Comparison of ENCODE assay signal across 1 cellular context in the genomic region with DNA sequence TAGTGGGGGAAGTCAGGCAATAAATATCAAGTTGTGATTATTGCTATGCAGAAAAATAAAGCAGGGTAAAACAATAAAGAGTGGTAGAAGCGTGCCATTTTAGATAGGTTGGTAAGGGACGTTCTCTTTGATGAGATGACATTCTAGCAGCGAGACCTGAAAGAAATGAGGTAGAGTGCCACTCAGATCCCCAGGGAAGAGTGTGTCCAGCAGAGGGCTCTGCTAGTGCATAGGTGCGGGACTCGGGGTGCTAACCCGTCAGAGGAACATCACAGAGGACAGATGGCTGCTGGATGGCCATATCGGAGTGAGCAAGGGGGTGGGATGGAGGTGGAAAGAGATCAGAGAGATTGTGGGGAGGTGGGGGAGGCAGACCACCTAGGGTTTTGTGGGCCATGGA.
TF ChIP-seq lines count a peak whose summit lies in the region.

No MANE protein-coding gene starts in this region.

TF ChIP-seq in HEK293, 187 proteins besides CTCF, POLR2A, EP300 and RAD21 (continued from another document):
- TF ChIP-seq, protein P1, sequence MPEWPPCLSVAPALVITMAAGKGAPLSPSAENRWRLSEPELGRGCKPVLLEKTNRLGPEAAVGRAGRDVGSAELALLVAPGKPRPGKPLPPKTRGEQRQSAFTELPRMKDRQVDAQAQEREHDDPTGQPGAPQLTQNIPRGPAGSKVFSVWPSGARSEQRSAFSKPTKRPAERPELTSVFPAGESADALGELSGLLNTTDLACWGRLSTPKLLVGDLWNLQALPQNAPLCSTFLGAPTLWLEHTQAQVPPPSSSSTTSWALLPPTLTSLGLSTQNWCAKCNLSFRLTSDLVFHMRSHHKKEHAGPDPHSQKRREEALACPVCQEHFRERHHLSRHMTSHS (tag by site-specific recombination; IDR thresholded peaks at IDR 0.05), result no peak
- no peak for TF ChIP-seq ZNF561 (tag by site-specific recombination; IDR thresholded peaks at IDR 0.05; ENCODE audit: borderline replicate concordance)
- TF ChIP-seq ZNF660 (tag by site-specific recombination; IDR thresholded peaks at IDR 0.05), result no peak
- TF ChIP-seq ZFHX2 (tag by site-specific recombination; conservative IDR thresholded peaks at IDR 0.05), result no peak
- TF ChIP-seq, protein P2, sequence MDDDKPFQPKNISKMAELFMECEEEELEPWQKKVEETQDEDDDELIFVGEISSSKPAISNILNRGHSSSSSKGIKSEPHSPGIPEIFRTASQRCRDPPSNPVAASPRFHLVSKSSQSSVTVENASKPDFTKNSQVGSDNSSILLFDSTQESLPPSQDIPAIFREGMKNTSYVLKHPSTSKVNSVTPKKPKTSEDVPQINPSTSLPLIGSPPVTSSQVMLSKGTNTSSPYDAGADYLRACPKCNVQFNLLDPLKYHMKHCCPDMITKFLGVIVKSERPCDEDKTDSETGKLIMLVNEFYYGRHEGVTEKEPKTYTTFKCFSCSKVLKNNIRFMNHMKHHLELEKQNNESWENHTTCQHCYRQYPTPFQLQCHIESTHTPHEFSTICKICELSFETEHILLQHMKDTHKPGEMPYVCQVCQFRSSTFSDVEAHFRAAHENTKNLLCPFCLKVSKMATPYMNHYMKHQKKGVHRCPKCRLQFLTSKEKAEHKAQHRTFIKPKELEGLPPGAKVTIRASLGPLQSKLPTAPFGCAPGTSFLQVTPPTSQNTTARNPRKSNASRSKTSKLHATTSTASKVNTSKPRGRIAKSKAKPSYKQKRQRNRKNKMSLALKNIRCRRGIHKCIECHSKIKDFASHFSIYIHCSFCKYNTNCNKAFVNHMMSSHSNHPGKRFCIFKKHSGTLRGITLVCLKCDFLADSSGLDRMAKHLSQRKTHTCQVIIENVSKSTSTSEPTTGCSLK (tag by site-specific recombination; IDR thresholded peaks at IDR 0.05), result no peak
- TF ChIP-seq ZNF274 (IDR thresholded peaks at IDR 0.05; ENCODE audit: low read length), result no peak
- no peak for TF ChIP-seq ZNF274 (tag by site-specific recombination; IDR thresholded peaks at IDR 0.05; ENCODE audit: borderline replicate concordance)
- TF ChIP-seq, protein P3, sequence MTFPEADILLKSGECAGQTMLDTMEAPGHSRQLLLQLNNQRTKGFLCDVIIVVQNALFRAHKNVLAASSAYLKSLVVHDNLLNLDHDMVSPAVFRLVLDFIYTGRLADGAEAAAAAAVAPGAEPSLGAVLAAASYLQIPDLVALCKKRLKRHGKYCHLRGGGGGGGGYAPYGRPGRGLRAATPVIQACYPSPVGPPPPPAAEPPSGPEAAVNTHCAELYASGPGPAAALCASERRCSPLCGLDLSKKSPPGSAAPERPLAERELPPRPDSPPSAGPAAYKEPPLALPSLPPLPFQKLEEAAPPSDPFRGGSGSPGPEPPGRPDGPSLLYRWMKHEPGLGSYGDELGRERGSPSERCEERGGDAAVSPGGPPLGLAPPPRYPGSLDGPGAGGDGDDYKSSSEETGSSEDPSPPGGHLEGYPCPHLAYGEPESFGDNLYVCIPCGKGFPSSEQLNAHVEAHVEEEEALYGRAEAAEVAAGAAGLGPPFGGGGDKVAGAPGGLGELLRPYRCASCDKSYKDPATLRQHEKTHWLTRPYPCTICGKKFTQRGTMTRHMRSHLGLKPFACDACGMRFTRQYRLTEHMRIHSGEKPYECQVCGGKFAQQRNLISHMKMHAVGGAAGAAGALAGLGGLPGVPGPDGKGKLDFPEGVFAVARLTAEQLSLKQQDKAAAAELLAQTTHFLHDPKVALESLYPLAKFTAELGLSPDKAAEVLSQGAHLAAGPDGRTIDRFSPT (tag by site-specific recombination; IDR thresholded peaks at IDR 0.05), result no peak
- TF ChIP-seq ZNF426 (tag by site-specific recombination; IDR thresholded peaks at IDR 0.05), result no peak
TF ChIP-seq in HEK293: peak in this region for 0.
